9 cellular contexts compared by ENCODE assay signal in genomic region chr7:89002942-89003618, GRCh38.
DNase-seq lines count a peak whose midpoint lies in the region; ATAC-seq and TF ChIP-seq lines count a peak whose summit lies in the region.
"Had no signal": no experiment of that assay in that cellular context is flagged by ENCODE, and none has a peak within 500 bp of the region (broad histone marks: within the 10 kb centered on the region; RNA-seq: fewer than 3 reads in every experiment).

No MANE protein-coding gene starts in this region.

- ATAC-seq in HG02981 (IDR thresholded peaks at IDR 0.05; ENCODE audit: unreplicated experiment): peak; percentile 70
- peak; percentile 71 to 83 for ATAC-seq in activated naive CD4-positive, alpha-beta T cell treated with anti-CD3 and anti-CD28 coated beads, Interleukin-2, amount 50 U/mL, for 72 hours

- peak overlapping the region; percentile 82 for H3K4me3 Mint-ChIP-seq in activated CD4-positive, alpha-beta T cell treated with anti-CD3 and anti-CD28 coated beads, Interleukin-2, amount 10 ng/mL, durations not matched to agents 24 days and 14 days
- no peak overlapping the region for H3K4me3 Mint-ChIP-seq in HFFc6

- H3K4me3 ChIP-seq in spleen: peak overlapping the region; percentile 4 to 51 (median 15)

- no peak for TF ChIP-seq CTCF in spleen (IDR thresholded peaks at IDR 0.05 in 8 of 11, conservative IDR thresholded peaks at IDR 0.05 in 3 of 11)
- no peak for TF ChIP-seq CTCF in HFFc6 (IDR thresholded peaks at IDR 0.05)

- WGBS in spleen, 5 donors: 1 to 7% (median 3%) methylated on average over 2 of the region's 2 CpGs

- peak; percentile 61 for DNase-seq in activated CD4-positive, alpha-beta T cell treated with anti-CD3 and anti-CD28 coated beads, Interleukin-2, amount 10 ng/mL, durations not matched to agents 24 days and 14 days
- no peak for DNase-seq in activated CD4-positive, alpha-beta T cell treated with anti-CD3 and anti-CD28 coated beads, Interleukin-2, amount 50 U/mL, for 1 hour
- no peak for DNase-seq in activated naive CD4-positive, alpha-beta T cell treated with anti-CD3 and anti-CD28 coated beads, Interleukin-2, amount 50 U/mL, for 72 hours (ENCODE audit: low spot score in 2 of 2)
- no peak for DNase-seq in spleen
- DNase-seq in NK-92 (lab: John Stamatoyannopoulos, UW; ENCODE audit: unreplicated experiment): no peak
- no peak for DNase-seq in stimulated activated CD4-positive, alpha-beta T cell treated with anti-CD3 and anti-CD28 coated beads, Interleukin-2, amount 100 ng/mL, for 48 hours
- no peak for DNase-seq in HFFc6

- intact Hi-C loops in activated CD4-positive, alpha-beta T cell treated with anti-CD3 and anti-CD28 coated beads, Interleukin-2, amount 10 ng/mL, durations not matched to agents 24 days and 14 days (cut with micrococcal nuclease): loop anchor here (5.0 to 10.0 kb wide), 2 partner anchors 604 to 1422 kb away; no protein-coding TSS in a partner anchor
- intact Hi-C loops in spleen (cut with DNase I; ENCODE audit: low total_unique reads): no loop called here

- H3K27me3 Mint-ChIP-seq in activated CD4-positive, alpha-beta T cell treated with anti-CD3 and anti-CD28 coated beads, Interleukin-2, amount 10 ng/mL, durations not matched to agents 24 days and 14 days: peaks cover 8% of the 10 kb centered on the region
- no peaks in the 10 kb centered on the region for H3K27me3 Mint-ChIP-seq in HFFc6 (ENCODE audit: insufficient read depth)

- peaks cover 13% of the 10 kb centered on the region for H3K4me1 Mint-ChIP-seq in activated CD4-positive, alpha-beta T cell treated with anti-CD3 and anti-CD28 coated beads, Interleukin-2, amount 10 ng/mL, durations not matched to agents 24 days and 14 days
- no peaks in the 10 kb centered on the region for H3K4me1 Mint-ChIP-seq in HFFc6 (ENCODE audit: low read depth)

- H3K36me3 ChIP-seq in spleen: no peaks in the 10 kb centered on the region

- H3K36me3 Mint-ChIP-seq in activated CD4-positive, alpha-beta T cell treated with anti-CD3 and anti-CD28 coated beads, Interleukin-2, amount 10 ng/mL, durations not matched to agents 24 days and 14 days (ENCODE audit: low read depth): no peaks in the 10 kb centered on the region
- no peaks in the 10 kb centered on the region for H3K36me3 Mint-ChIP-seq in activated naive CD4-positive, alpha-beta T cell treated with anti-CD3 and anti-CD28 coated beads, Interleukin-2, amount 50 U/mL, for 72 hours
- H3K36me3 Mint-ChIP-seq in HFFc6 (ENCODE audit: low read depth): no peaks in the 10 kb centered on the region

- H3K27me3 ChIP-seq in spleen (replicated peaks in 1 of 7): no peaks in the 10 kb centered on the region

- no peaks in the 10 kb centered on the region for H3K9me3 ChIP-seq in spleen

- no peaks in the 10 kb centered on the region for H3K9me3 Mint-ChIP-seq in activated CD4-positive, alpha-beta T cell treated with anti-CD3 and anti-CD28 coated beads, Interleukin-2, amount 10 ng/mL, durations not matched to agents 24 days and 14 days
- no peaks in the 10 kb centered on the region for H3K9me3 Mint-ChIP-seq in activated naive CD4-positive, alpha-beta T cell treated with anti-CD3 and anti-CD28 coated beads, Interleukin-2, amount 50 U/mL, for 72 hours
- peaks cover 28% of the 10 kb centered on the region for H3K9me3 Mint-ChIP-seq in HFFc6

- TF ChIP-seq POLR2A in spleen (IDR thresholded peaks at IDR 0.05): no peak

- H3K27ac Mint-ChIP-seq in activated CD4-positive, alpha-beta T cell treated with anti-CD3 and anti-CD28 coated beads, Interleukin-2, amount 10 ng/mL, durations not matched to agents 24 days and 14 days: peak overlapping the region; percentile 86
- H3K27ac Mint-ChIP-seq in activated naive CD4-positive, alpha-beta T cell treated with anti-CD3 and anti-CD28 coated beads, Interleukin-2, amount 50 U/mL, for 72 hours: peak overlapping the region; percentile 67 to 93
- no peak overlapping the region for H3K27ac Mint-ChIP-seq in HFFc6

- peaks cover 0 to 12% (median 3%) of the 10 kb centered on the region in 6 donors for H3K4me1 ChIP-seq in spleen

- H3K27ac ChIP-seq in spleen: peak overlapping the region in 1 of 8 donors; percentile 28
- H3K27ac ChIP-seq: VCaP had no signal
